1 cellular context compared by ENCODE assay signal in the genomic region with DNA sequence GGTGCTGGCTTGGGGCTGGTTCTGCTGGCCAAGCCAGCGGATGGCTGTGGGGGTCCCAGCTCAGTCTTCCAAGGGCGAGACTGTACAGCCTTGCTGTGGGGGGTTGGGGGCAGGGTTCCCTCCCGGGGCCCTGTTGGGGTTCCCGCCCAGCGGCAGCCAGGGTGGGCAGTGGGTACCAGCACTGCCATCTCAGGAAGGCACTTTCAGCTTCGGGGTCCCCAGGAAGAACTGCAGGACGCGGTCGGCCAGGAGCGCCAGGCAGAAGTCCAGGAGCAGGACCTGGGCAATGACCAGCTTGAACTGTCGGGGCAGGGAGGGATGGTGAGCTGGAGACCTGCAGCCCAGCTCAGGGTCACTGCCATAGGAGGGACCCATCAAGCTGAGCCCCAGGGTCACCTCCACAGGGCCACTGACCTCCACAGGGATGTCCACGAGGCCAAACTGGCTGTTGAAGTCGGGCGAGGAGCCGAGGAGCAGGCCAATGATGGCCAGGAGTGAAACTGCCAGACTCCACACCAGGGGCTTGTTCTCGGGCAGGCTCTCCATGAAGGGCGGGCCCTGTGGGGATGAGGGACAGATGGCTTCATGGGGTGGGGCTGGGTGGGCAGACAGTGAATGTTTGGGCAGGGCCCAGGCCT.
TF ChIP-seq lines count a peak whose summit lies in the region.

No MANE protein-coding gene starts in this region.

TF ChIP-seq in endothelial cell of umbilical vein, 7 proteins besides CTCF, POLR2A, EP300 and RAD21:
- no peak for TF ChIP-seq POLR2AphosphoS5 (IDR thresholded peaks at IDR 0.05; ENCODE audit: insufficient read depth, low read depth, low read length)
- no peak for TF ChIP-seq MYC (IDR thresholded peaks at IDR 0.05; ENCODE audit: low read depth, low read length)
- TF ChIP-seq FOS (IDR thresholded peaks at IDR 0.05; ENCODE audit: borderline replicate concordance, insufficient read depth, low read length) = no peak
